1 cellular context compared by ENCODE assay signal in genomic region chr2:11562011-11562410, GRCh38.
TF ChIP-seq lines count a peak whose summit lies in the region.

No MANE protein-coding gene starts in this region.

TF ChIP-seq in WTC11, 78 proteins besides CTCF, POLR2A, EP300 and RAD21 (continued from another document):
- TF ChIP-seq, protein P1, sequence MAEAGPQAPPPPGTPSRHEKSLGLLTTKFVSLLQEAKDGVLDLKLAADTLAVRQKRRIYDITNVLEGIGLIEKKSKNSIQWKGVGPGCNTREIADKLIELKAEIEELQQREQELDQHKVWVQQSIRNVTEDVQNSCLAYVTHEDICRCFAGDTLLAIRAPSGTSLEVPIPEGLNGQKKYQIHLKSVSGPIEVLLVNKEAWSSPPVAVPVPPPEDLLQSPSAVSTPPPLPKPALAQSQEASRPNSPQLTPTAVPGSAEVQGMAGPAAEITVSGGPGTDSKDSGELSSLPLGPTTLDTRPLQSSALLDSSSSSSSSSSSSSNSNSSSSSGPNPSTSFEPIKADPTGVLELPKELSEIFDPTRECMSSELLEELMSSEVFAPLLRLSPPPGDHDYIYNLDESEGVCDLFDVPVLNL (CRISPR knock-in tag; IDR thresholded peaks at IDR 0.05; ENCODE audit: borderline replicate concordance, low read depth) = no peak
- TF ChIP-seq ATF6 (CRISPR knock-in tag; IDR thresholded peaks at IDR 0.05) = no peak
- no peak for TF ChIP-seq FOXP1 (CRISPR knock-in tag; IDR thresholded peaks at IDR 0.05; ENCODE audit: borderline replicate concordance)
- TF ChIP-seq ZNF396 (CRISPR knock-in tag; IDR thresholded peaks at IDR 0.05; ENCODE audit: borderline replicate concordance) = no peak
- TF ChIP-seq, protein P2, sequence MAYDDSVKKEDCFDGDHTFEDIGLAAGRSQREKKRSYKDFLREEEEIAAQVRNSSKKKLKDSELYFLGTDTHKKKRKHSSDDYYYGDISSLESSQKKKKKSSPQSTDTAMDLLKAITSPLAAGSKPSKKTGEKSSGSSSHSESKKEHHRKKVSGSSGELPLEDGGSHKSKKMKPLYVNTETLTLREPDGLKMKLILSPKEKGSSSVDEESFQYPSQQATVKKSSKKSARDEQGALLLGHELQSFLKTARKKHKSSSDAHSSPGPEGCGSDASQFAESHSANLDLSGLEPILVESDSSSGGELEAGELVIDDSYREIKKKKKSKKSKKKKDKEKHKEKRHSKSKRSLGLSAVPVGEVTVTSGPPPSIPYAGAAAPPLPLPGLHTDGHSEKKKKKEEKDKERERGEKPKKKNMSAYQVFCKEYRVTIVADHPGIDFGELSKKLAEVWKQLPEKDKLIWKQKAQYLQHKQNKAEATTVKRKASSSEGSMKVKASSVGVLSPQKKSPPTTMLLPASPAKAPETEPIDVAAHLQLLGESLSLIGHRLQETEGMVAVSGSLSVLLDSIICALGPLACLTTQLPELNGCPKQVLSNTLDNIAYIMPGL (CRISPR knock-in tag; IDR thresholded peaks at IDR 0.05) = no peak
- TF ChIP-seq JUN (CRISPR knock-in tag; IDR thresholded peaks at IDR 0.05) = no peak
- TF ChIP-seq NR2C2 (CRISPR knock-in tag; IDR thresholded peaks at IDR 0.05) = no peak
- TF ChIP-seq FOXP4 (CRISPR knock-in tag; IDR thresholded peaks at IDR 0.05) = no peak
- TF ChIP-seq ELF4 (CRISPR knock-in tag; IDR thresholded peaks at IDR 0.05; ENCODE audit: low read depth) = no peak
- no peak for TF ChIP-seq OVOL2 (CRISPR knock-in tag; IDR thresholded peaks at IDR 0.05; ENCODE audit: borderline replicate concordance)
- no peak for TF ChIP-seq TEAD4 (CRISPR knock-in tag; IDR thresholded peaks at IDR 0.05)
- no peak for TF ChIP-seq ERG (CRISPR knock-in tag; IDR thresholded peaks at IDR 0.05)
- TF ChIP-seq NFATC4 (CRISPR knock-in tag; IDR thresholded peaks at IDR 0.05) = no peak
TF ChIP-seq in WTC11: peak in this region for 0.
